Comparison of ENCODE assay signal across 1 cellular context in the genomic region with DNA sequence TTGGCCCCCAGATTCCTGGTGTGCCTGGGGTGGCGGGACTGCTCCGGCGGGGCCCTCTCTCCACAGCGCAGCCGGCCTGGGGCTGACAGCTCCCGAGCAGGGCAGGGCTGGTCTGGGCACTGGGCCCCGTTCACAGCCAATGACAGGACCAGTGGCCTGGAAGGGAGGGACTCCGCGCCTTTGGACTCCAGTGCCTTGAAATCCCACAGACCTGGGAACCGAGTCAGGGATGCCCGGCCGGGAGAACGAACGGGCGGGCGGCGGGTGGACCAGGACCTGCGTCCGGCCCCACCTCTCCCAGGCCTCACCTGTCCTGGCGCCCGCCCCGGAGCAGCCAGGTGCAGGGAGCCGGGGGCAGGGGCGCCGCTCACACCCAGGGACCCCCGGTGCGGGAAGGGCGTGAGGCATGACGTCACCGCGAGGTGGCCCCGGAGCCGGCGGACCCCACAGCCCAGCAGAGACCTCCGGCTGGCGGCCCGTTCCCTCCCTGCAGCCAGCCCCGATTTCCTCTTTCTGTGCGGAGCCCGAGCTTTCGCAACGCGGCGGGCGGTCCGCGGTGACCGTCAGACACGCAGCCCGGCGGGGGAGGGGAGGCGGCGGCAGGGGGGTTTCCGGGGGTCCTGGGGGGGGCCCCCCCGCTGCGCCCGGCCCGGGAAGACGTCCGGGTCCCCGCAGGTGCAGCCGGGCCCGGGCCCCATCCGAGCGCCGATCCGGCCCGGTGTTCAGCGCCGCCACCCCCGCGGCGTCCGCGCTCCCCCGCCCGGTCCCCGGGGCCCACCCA.
A peak's percentile ranks its signal among the peaks of the same experiment; 100 is the strongest.
TF ChIP-seq lines count a peak whose summit lies in the region.

No MANE protein-coding gene starts in this region.

TF ChIP-seq in HepG2, 621 proteins besides CTCF, POLR2A, EP300 and RAD21 (continued from another document and continues in another):
- peak; percentile 48; the same call in 1 of the 2 replicates for TF ChIP-seq ZGPAT (CRISPR knock-in tag; IDR thresholded peaks at IDR 0.05)
- no peak for TF ChIP-seq ZNF672 (CRISPR knock-in tag; IDR thresholded peaks at IDR 0.05)
- TF ChIP-seq BATF2 (CRISPR knock-in tag; IDR thresholded peaks at IDR 0.05): peak; percentile 57; the same call in 1 of the 2 replicates
- TF ChIP-seq, protein P1, sequence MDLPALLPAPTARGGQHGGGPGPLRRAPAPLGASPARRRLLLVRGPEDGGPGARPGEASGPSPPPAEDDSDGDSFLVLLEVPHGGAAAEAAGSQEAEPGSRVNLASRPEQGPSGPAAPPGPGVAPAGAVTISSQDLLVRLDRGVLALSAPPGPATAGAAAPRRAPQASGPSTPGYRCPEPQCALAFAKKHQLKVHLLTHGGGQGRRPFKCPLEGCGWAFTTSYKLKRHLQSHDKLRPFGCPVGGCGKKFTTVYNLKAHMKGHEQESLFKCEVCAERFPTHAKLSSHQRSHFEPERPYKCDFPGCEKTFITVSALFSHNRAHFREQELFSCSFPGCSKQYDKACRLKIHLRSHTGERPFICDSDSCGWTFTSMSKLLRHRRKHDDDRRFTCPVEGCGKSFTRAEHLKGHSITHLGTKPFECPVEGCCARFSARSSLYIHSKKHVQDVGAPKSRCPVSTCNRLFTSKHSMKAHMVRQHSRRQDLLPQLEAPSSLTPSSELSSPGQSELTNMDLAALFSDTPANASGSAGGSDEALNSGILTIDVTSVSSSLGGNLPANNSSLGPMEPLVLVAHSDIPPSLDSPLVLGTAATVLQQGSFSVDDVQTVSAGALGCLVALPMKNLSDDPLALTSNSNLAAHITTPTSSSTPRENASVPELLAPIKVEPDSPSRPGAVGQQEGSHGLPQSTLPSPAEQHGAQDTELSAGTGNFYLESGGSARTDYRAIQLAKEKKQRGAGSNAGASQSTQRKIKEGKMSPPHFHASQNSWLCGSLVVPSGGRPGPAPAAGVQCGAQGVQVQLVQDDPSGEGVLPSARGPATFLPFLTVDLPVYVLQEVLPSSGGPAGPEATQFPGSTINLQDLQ (CRISPR knock-in tag; IDR thresholded peaks at IDR 0.05): 0 out of 2 replicates have a peak, but pooled peaks have one; percentile 36
- peak; percentile 46; the same call in 1 of the 2 replicates for TF ChIP-seq NFYB (CRISPR knock-in tag; IDR thresholded peaks at IDR 0.05)
- TF ChIP-seq PHF21A (CRISPR knock-in tag; IDR thresholded peaks at IDR 0.05): peak; percentile 54
- 0 out of 2 replicates have a peak, but pooled peaks have one; percentile 27 for TF ChIP-seq CENPT (CRISPR knock-in tag; IDR thresholded peaks at IDR 0.05; ENCODE audit: low read depth)
- no peak for TF ChIP-seq SMARCC2 (IDR thresholded peaks at IDR 0.05)
- TF ChIP-seq ZNF607 (CRISPR knock-in tag; IDR thresholded peaks at IDR 0.05; ENCODE audit: borderline replicate concordance): 0 out of 2 replicates have a peak, but pooled peaks have one; percentile 18
- no peak for TF ChIP-seq GTF3A (CRISPR knock-in tag; conservative IDR thresholded peaks at IDR 0.05)
- peak; percentile 16; the same call in 1 of the 3 replicates for TF ChIP-seq MXI1 (IDR thresholded peaks at IDR 0.05; ENCODE audit: borderline replicate concordance, low read depth, low read length)
- TF ChIP-seq ZNF777 (CRISPR knock-in tag; IDR thresholded peaks at IDR 0.05): peak; percentile 43
- peak; percentile 64; the same call in 1 of the 2 replicates for TF ChIP-seq ZFX (CRISPR knock-in tag; IDR thresholded peaks at IDR 0.05; ENCODE audit: low read depth)
- peak; percentile 71 for TF ChIP-seq ZFY (CRISPR knock-in tag; IDR thresholded peaks at IDR 0.05)
- peak; percentile 51 for TF ChIP-seq ZEB1 (IDR thresholded peaks at IDR 0.05; ENCODE audit: insufficient replicate concordance, low read depth)
- TF ChIP-seq ZNF589 (CRISPR knock-in tag; conservative IDR thresholded peaks at IDR 0.05): 0 out of 2 replicates have a peak, but pooled peaks have one; percentile 51
- no peak for TF ChIP-seq ZNF225 (CRISPR knock-in tag; IDR thresholded peaks at IDR 0.05)
- TF ChIP-seq SAP130 (CRISPR knock-in tag; IDR thresholded peaks at IDR 0.05; ENCODE audit: low read depth): peak; percentile 78
- peak; percentile 55; the same call in 1 of the 2 replicates for TF ChIP-seq CEBPG (CRISPR knock-in tag; IDR thresholded peaks at IDR 0.05)
- TF ChIP-seq PHF8 (CRISPR knock-in tag; IDR thresholded peaks at IDR 0.05): peak; percentile 48; the same call in 1 of the 2 replicates
- no peak for TF ChIP-seq IRX3 (CRISPR knock-in tag; IDR thresholded peaks at IDR 0.05; ENCODE audit: borderline replicate concordance, low read depth)
- TF ChIP-seq UBTF (CRISPR knock-in tag; IDR thresholded peaks at IDR 0.05): peak; percentile 91
- TF ChIP-seq ZNF33A (CRISPR knock-in tag; IDR thresholded peaks at IDR 0.05; ENCODE audit: borderline replicate concordance): no peak
- TF ChIP-seq ZNF430 (CRISPR knock-in tag; IDR thresholded peaks at IDR 0.05): no peak
- no peak for TF ChIP-seq RORA (CRISPR knock-in tag; IDR thresholded peaks at IDR 0.05)
- peak; percentile 18; the same call in 1 of the 2 replicates for TF ChIP-seq NRL (CRISPR knock-in tag; IDR thresholded peaks at IDR 0.05; ENCODE audit: borderline replicate concordance)
- peak; percentile 31; the same call in 1 of the 2 replicates for TF ChIP-seq ATF2 (CRISPR knock-in tag; IDR thresholded peaks at IDR 0.05)
- TF ChIP-seq ZNF770 (CRISPR knock-in tag; IDR thresholded peaks at IDR 0.05): peak; percentile 36; the same call in 1 of the 2 replicates
- TF ChIP-seq ZNF788 (CRISPR knock-in tag; IDR thresholded peaks at IDR 0.05; ENCODE audit: borderline replicate concordance): peak; percentile 52; the same call in 1 of the 2 replicates
- no peak for TF ChIP-seq ZNF879 (CRISPR knock-in tag; IDR thresholded peaks at IDR 0.05)
- no peak for TF ChIP-seq NCOA2 (CRISPR knock-in tag; IDR thresholded peaks at IDR 0.05)
- no peak for TF ChIP-seq ZNF335 (CRISPR knock-in tag; IDR thresholded peaks at IDR 0.05)
- TF ChIP-seq, protein P2, sequence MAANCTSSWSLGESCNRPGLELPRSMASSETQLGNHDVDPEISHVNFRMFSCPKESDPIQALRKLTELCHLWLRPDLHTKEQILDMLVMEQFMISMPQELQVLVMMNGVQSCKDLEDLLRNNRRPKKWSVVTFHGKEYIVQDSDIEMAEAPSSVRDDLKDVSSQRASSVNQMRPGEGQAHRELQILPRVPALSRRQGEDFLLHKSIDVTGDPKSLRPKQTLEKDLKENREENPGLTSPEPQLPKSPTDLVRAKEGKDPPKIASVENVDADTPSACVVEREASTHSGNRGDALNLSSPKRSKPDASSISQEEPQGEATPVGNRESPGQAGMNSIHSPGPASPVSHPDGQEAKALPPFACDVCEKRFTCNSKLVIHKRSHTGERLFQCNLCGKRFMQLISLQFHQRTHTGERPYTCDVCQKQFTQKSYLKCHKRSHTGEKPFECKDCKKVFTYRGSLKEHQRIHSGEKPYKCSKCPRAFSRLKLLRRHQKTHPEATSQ (CRISPR knock-in tag; IDR thresholded peaks at IDR 0.05; ENCODE audit: borderline replicate concordance): no peak
- 0 out of 2 replicates have a peak, but pooled peaks have one; percentile 28 for TF ChIP-seq ZNF780A (CRISPR knock-in tag; IDR thresholded peaks at IDR 0.05)
- TF ChIP-seq FOXM1 (CRISPR knock-in tag; IDR thresholded peaks at IDR 0.05): no peak
- TF ChIP-seq ZFP37 (CRISPR knock-in tag; IDR thresholded peaks at IDR 0.05; ENCODE audit: borderline replicate concordance): 0 out of 2 replicates have a peak, but pooled peaks have one; percentile 42
- peak; percentile 37; the same call in 1 of the 2 replicates for TF ChIP-seq POLR2G (IDR thresholded peaks at IDR 0.05; ENCODE audit: low read depth, low read length)
- peak; percentile 41 for TF ChIP-seq THAP9 (CRISPR knock-in tag; IDR thresholded peaks at IDR 0.05; ENCODE audit: borderline replicate concordance)
- peak; percentile 47; the same call in 1 of the 2 replicates for TF ChIP-seq ZNF605 (CRISPR knock-in tag; IDR thresholded peaks at IDR 0.05)
